ENCODE assay signal across 23 cellular contexts in the genomic region with DNA sequence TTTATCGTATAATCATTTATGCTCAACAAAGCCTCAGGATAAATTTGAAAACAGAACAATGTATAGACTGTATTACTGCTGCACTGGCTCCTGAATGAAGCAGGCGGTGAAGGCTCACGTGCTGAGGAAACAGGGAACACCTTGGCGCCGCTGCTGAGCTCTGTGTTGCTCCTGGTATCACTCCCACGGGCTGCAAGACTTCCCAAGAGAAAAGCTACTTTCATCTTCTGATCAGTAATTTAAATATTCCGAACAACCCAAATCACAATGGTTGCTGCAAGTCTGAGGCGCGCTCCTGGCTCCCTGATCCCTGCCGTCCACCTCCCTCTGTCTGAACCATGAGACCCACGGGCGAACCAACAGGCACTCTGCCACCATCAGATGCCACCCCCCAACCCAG.
"Had no signal": no experiment of that assay in that cellular context is flagged by ENCODE, and none has a peak within 500 bp of the region (broad histone marks: within the 10 kb centered on the region; RNA-seq: fewer than 3 reads in every experiment).

No MANE protein-coding gene starts in this region.

- H3K4me1 ChIP-seq: testis, transverse colon had no signal

- H3K27me3 Mint-ChIP-seq: effector memory CD8-positive, alpha-beta T cell; T-helper 17 cell had no signal

- H3K9me3 Mint-ChIP-seq: effector memory CD8-positive, alpha-beta T cell; immature natural killer cell; natural killer cell had no signal

- H3K27me3 ChIP-seq: heart left ventricle, testis, transverse colon had no signal

- H3K9me3 ChIP-seq: heart left ventricle, testis, transverse colon had no signal

- H3K4me3 ChIP-seq: heart left ventricle, lung, testis, transverse colon had no signal

- H3K27ac ChIP-seq: heart left ventricle, testis, transverse colon had no signal

- H3K4me3 Mint-ChIP-seq: effector memory CD8-positive, alpha-beta T cell; immature natural killer cell; natural killer cell; T-helper 17 cell; WTC11 had no signal

- DNase-seq: activated CD4-positive, alpha-beta T cell treated with anti-CD3 and anti-CD28 coated beads, Interleukin-2, amount 50 U/mL, for 1 hour; activated effector memory CD4-positive, alpha-beta T cell treated with Interleukin-2 at 50 U/mL for 16 hours; activated naive CD4-positive, alpha-beta T cell treated with Interleukin-2 at 50 U/mL for 16 hours; activated T-cell treated with anti-CD3 and anti-CD28 coated beads for 4 hours; amygdala; cortex of kidney; effector memory CD8-positive, alpha-beta T cell; foreskin fibroblast; immature natural killer cell; mesendoderm; natural killer cell; stimulated activated CD4-positive, alpha-beta T cell treated with anti-CD3 and anti-CD28 coated beads, Interleukin-15, amount 100 ng/mL, for 24 hours; stimulated activated CD4-positive, alpha-beta T cell treated with anti-CD3 and anti-CD28 coated beads, Interleukin-2, amount 100 ng/mL, for 24 hours; stimulated activated naive CD4-positive, alpha-beta T cell; T-helper 17 cell; T1000; testis; transverse colon had no signal

- ATAC-seq: effector memory CD8-positive, alpha-beta T cell; esophagus mucosa; heart left ventricle; natural killer cell; right cardiac atrium; T-helper 17 cell; WTC11 had no signal

- H3K27ac Mint-ChIP-seq: effector memory CD8-positive, alpha-beta T cell; natural killer cell; T-helper 17 cell; WTC11 had no signal
